1 cellular context compared by ENCODE assay signal in genomic region chr2:205834776-205835175, GRCh38.
TF ChIP-seq lines count a peak whose summit lies in the region.

No MANE protein-coding gene starts in this region.

TF ChIP-seq in GM23338, 12 proteins besides CTCF, POLR2A, EP300 and RAD21 (continued from another document):
- TF ChIP-seq ZNF462 (CRISPR knock-in tag; IDR thresholded peaks at IDR 0.05) (no peak), EZH2 (IDR thresholded peaks at IDR 0.05; ENCODE audit: low read depth, unreplicated experiment) (no peak), ETS1 (IDR thresholded peaks at IDR 0.05) (no peak), STAT1 (IDR thresholded peaks at IDR 0.05; ENCODE audit: unreplicated experiment) (no peak), ZNF114 (CRISPR knock-in tag; IDR thresholded peaks at IDR 0.05) (no peak)
